Comparison of ENCODE assay signal across 12 cellular contexts in the genomic region with DNA sequence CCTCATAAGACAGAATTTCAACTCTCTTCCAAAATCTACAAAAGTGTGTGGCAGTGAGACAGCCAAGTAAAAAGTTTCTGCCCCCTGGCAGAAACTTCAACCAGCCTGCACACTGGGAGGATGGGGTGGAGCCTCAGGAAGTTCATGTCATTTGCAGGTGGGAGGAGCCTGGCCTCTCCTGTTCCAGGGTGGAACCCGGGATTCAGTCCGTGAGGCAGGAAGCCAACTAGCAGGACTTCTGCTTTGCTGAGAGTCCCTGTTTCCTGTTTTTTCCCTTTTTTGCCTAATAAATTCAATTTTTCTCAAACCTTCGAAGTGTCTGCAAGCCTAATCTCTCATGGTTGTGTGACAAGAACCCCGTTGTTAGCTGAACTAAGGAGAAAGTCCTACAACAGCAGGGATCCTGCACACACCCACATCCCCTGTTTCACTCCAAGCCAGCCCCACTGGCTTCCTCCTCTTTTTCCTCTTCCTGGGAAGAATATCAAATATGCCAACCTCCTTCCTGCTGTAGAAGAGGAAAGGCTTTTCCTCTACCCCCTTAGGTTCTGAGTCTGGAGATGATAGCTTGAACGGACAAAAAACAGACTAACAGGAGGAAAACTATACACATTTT.
DNase-seq lines count a peak whose midpoint lies in the region; ATAC-seq, FAIRE-seq and TF ChIP-seq lines count a peak whose summit lies in the region.
"Had no signal": no experiment of that assay in that cellular context is flagged by ENCODE, and none has a peak within 500 bp of the region (broad histone marks: within the 10 kb centered on the region; RNA-seq: fewer than 3 reads in every experiment).

No MANE protein-coding gene starts in this region.

- no peak overlapping the region for H3K4me2 ChIP-seq in keratinocyte (ENCODE audit: control insufficient read depth, extremely low read depth, insufficient read depth, low read depth, low read length)

- intact Hi-C loops in spleen (cut with DNase I; ENCODE audit: low total_unique reads) = no loop called here

- H3K27ac ChIP-seq in HUES64 (ENCODE audit: low read depth, low read length) = no peak overlapping the region
- H3K27ac ChIP-seq in cingulate gyrus (ENCODE audit: low read depth, low read length) = peak overlapping the region; percentile 85
- no peak overlapping the region for H3K27ac ChIP-seq in keratinocyte (ENCODE audit: control insufficient read depth, insufficient read depth, low read length)
- peak overlapping the region in 7 of 8 donors; percentile 6 to 77 (median 60) for H3K27ac ChIP-seq in spleen

- H3K36me3 ChIP-seq in HUES64 (ENCODE audit: insufficient read depth, low read length) = no peaks in the 10 kb centered on the region
- H3K36me3 ChIP-seq in keratinocyte (ENCODE audit: control insufficient read depth in 2 of 2, extremely low read depth in 1 of 2, insufficient read depth in 2 of 2, low read length in 2 of 2) = no peaks in the 10 kb centered on the region
- no peaks in the 10 kb centered on the region for H3K36me3 ChIP-seq in spleen

- dilution Hi-C loops in keratinocyte (cut with MboI; ENCODE audit: extremely low pct_ligation_motif_present, low sequenced_read_pairs) = no loop called here

- H3K4me3 ChIP-seq in HUES64 (ENCODE audit: low read length) = 0 out of 2 replicates have a peak overlapping the region, but pooled peaks have one; percentile 13
- H3K4me3 ChIP-seq in keratinocyte (ENCODE audit: control insufficient read depth in 2 of 3, extremely low read depth in 1 of 3, insufficient read depth in 2 of 3, low read depth in 1 of 3, low read length in 3 of 3) = no peak overlapping the region
- no peak overlapping the region for H3K4me3 ChIP-seq in spleen

- no peak for TF ChIP-seq POLR2A in spleen (IDR thresholded peaks at IDR 0.05)

- ATAC-seq in GM19455 (IDR thresholded peaks at IDR 0.05; ENCODE audit: unreplicated experiment) (no peak), GM18858 (IDR thresholded peaks at IDR 0.05; ENCODE audit: unreplicated experiment) (no peak)

- no peaks in the 10 kb centered on the region for H3K79me2 ChIP-seq in keratinocyte (ENCODE audit: control insufficient read depth, insufficient read depth, low read length)

- H3K9ac ChIP-seq in HUES64 (ENCODE audit: low read depth, low read length) (no peak overlapping the region; the same call in 1 of the 2 replicates), keratinocyte (ENCODE audit: control insufficient read depth, extremely low read depth, insufficient read depth, low read length) (no peak overlapping the region)

- H3K4me1 ChIP-seq in HUES64 (ENCODE audit: insufficient read depth, low read length) = no peaks in the 10 kb centered on the region
- H3K4me1 ChIP-seq in keratinocyte (ENCODE audit: control insufficient read depth, extremely low read depth, insufficient read depth, low read length) = peaks cover 9% of the 10 kb centered on the region
- peaks cover 0 to 23% (median 4%) of the 10 kb centered on the region in 6 donors for H3K4me1 ChIP-seq in spleen

- H3K27me3 ChIP-seq in HUES64 (ENCODE audit: insufficient read depth, low read length) = no peaks in the 10 kb centered on the region
- no peaks in the 10 kb centered on the region for H3K27me3 ChIP-seq in keratinocyte (ENCODE audit: control insufficient read depth, extremely low read depth, insufficient read depth, low read length)
- no peaks in the 10 kb centered on the region for H3K27me3 ChIP-seq in spleen (replicated peaks in 1 of 7)

- DNase-seq in keratinocyte (ENCODE audit: low read depth, low spot score) (no peak), spleen (no peak), NCI-H1436 treated with DMSO at 0.1 percent for 48 hours (lab: John Stamatoyannopoulos, UW) (no peak), NOMO-1 (lab: John Stamatoyannopoulos, UW; ENCODE audit: unreplicated experiment in 2 of 2) (no peak)
- DNase-seq: activated CD4-positive, alpha-beta T cell treated with anti-CD3 and anti-CD28 coated beads for 1 hour; COR-L47; immature natural killer cell had no signal

- H3K9me3 ChIP-seq in HUES64 (ENCODE audit: insufficient read depth, low read depth, low read length) (no peaks in the 10 kb centered on the region), keratinocyte (ENCODE audit: control insufficient read depth, low read depth, low read length) (no peaks in the 10 kb centered on the region), spleen (peaks cover 0 to 17% (median 0%) of the 10 kb centered on the region in 8 donors)

- TF ChIP-seq CTCF in keratinocyte (optimal IDR thresholded peaks at IDR 0.05 in 1 of 3, IDR thresholded peaks at IDR 0.05 in 1 of 3, conservative IDR thresholded peaks at IDR 0.05 in 1 of 3; ENCODE audit: extremely low read depth in 1 of 3, insufficient read depth in 2 of 3, low read length in 3 of 3) (no peak), spleen (IDR thresholded peaks at IDR 0.05 in 8 of 11, conservative IDR thresholded peaks at IDR 0.05 in 3 of 11) (no peak)

- H4K20me1 ChIP-seq in keratinocyte (ENCODE audit: control insufficient read depth, extremely low read depth, insufficient read depth, low read length) = no peaks in the 10 kb centered on the region

- H3K9me1 ChIP-seq in keratinocyte (ENCODE audit: control insufficient read depth, extremely low read depth, insufficient read depth, low read length) = no peaks in the 10 kb centered on the region

- H2AFZ ChIP-seq in keratinocyte (ENCODE audit: control insufficient read depth, low read length) = peak overlapping the region; percentile 87

- no peak for FAIRE-seq in keratinocyte (lab: Jason Lieb, UNC)
- FAIRE-seq: urothelium cell line had no signal

- 61% methylated on average over 4 of the region's 5 CpGs for WGBS in HUES64
- WGBS in spleen, 5 donors = 28 to 47% (median 35%) methylated on average over 5 of the region's 5 CpGs

Comparison
In these comparisons a context has a peak if more than half of its experiments do, and no peak if none do; other contexts are left out.
1. H3K27ac ChIP-seq: peak in cingulate gyrus (single experiment) and spleen (7 of 8); none in HUES64 (single experiment) and keratinocyte (single experiment).